17 cellular contexts compared by ENCODE assay signal in genomic region chr17:53353919-53354351, GRCh38.
DNase-seq lines count a peak whose midpoint lies in the region; ATAC-seq and TF ChIP-seq lines count a peak whose summit lies in the region.
"Had no signal": no experiment of that assay in that cellular context is flagged by ENCODE, and none has a peak within 500 bp of the region (broad histone marks: within the 10 kb centered on the region; RNA-seq: fewer than 3 reads in every experiment).

No MANE protein-coding gene starts in this region.

- H3K4me3 Mint-ChIP-seq in WTC11: no peak overlapping the region
- no peak overlapping the region for H3K4me3 Mint-ChIP-seq in activated T-cell treated with anti-CD3 and anti-CD28 coated beads, Interleukin-2, amount 50 U/mL, for 72 hours
- H3K4me3 Mint-ChIP-seq in activated CD4-positive, alpha-beta memory T cell treated with anti-CD3 and anti-CD28 coated beads, Interleukin-2, amount 10 ng/mL, durations not matched to agents 7 days and 5 days: no peak overlapping the region
- H3K4me3 Mint-ChIP-seq: memory B cell; stimulated activated naive B cell treated with anti-CD40 and anti-IgM and Interleukin-4, amounts not matched to agents 10 μg/mL and 1 μg/mL and 100 μg/mL, for 72 hours had no signal

- ATAC-seq in WTC11 (peak; percentile 22; the same call in 1 of the 2 replicates), psoas muscle (no peak), GM21447 (IDR thresholded peaks at IDR 0.05; ENCODE audit: unreplicated experiment) (no peak)
- no peak for ATAC-seq in activated T-cell treated with anti-CD3 and anti-CD28 coated beads, Interleukin-2, amount 50 U/mL, for 72 hours (replicated peaks in 1 of 2)
- ATAC-seq: stimulated activated naive B cell treated with anti-CD40 and anti-IgM and Interleukin-4, amounts not matched to agents 10 μg/mL and 1 μg/mL and 100 μg/mL, for 72 hours had no signal

- H3K27me3 Mint-ChIP-seq in WTC11 (ENCODE audit: low read depth): no peaks in the 10 kb centered on the region; the same call in 1 of the 2 replicates
- no peaks in the 10 kb centered on the region for H3K27me3 Mint-ChIP-seq in activated T-cell treated with anti-CD3 and anti-CD28 coated beads, Interleukin-2, amount 50 U/mL, for 72 hours (ENCODE audit: low read depth)
- H3K27me3 Mint-ChIP-seq in activated CD4-positive, alpha-beta memory T cell treated with anti-CD3 and anti-CD28 coated beads, Interleukin-2, amount 10 ng/mL, durations not matched to agents 7 days and 5 days: no peaks in the 10 kb centered on the region
- H3K27me3 Mint-ChIP-seq: memory B cell; stimulated activated naive B cell treated with anti-CD40 and anti-IgM and Interleukin-4, amounts not matched to agents 10 μg/mL and 1 μg/mL and 100 μg/mL, for 72 hours had no signal

- H3K36me3 Mint-ChIP-seq in WTC11: peaks cover 19% of the 10 kb centered on the region
- H3K36me3 Mint-ChIP-seq in activated T-cell treated with anti-CD3 and anti-CD28 coated beads, Interleukin-2, amount 50 U/mL, for 72 hours (ENCODE audit: insufficient read depth in 2 of 2): no peaks in the 10 kb centered on the region
- H3K36me3 Mint-ChIP-seq in activated CD4-positive, alpha-beta memory T cell treated with anti-CD3 and anti-CD28 coated beads, Interleukin-2, amount 10 ng/mL, durations not matched to agents 7 days and 5 days (ENCODE audit: low read depth): no peaks in the 10 kb centered on the region
- H3K36me3 Mint-ChIP-seq: memory B cell; stimulated activated naive B cell treated with anti-CD40 and anti-IgM and Interleukin-4, amounts not matched to agents 10 μg/mL and 1 μg/mL and 100 μg/mL, for 72 hours had no signal

- CTCF ChIA-PET in WTC11 (lab: Charles Lee): no interaction called here
- CTCF ChIA-PET in activated CD4-positive, alpha-beta memory T cell treated with anti-CD3 and anti-CD28 coated beads, Interleukin-2, amount 10 ng/mL, durations not matched to agents 7 days and 5 days (lab: Charles Lee): no interaction called here

- TF ChIP-seq CTCF in WTC11 (IDR thresholded peaks at IDR 0.05): no peak
- TF ChIP-seq CTCF in psoas muscle (IDR thresholded peaks at IDR 0.05): no peak

- no peaks in the 10 kb centered on the region for H3K36me3 ChIP-seq in psoas muscle (ENCODE audit: insufficient read depth in 1 of 2, low read depth in 1 of 2)
- H3K36me3 ChIP-seq: ascending aorta had no signal

- peak; percentile 63 for DNase-seq in D341Med (ENCODE audit: low spot score)
- peak; percentile 98 for DNase-seq in NCI-H1694 treated with DMSO at 0.1 percent for 48 hours (lab: John Stamatoyannopoulos, UW)
- no peak for DNase-seq in WTC11 (ENCODE audit: low spot score)
- DNase-seq in inferior parietal cortex (ENCODE audit: extremely low spot score): peak; percentile 49
- DNase-seq in activated T-cell treated with anti-CD3 and anti-CD28 coated beads, Interleukin-2, amount 50 U/mL, for 72 hours: no peak
- DNase-seq in psoas muscle: no peak
- DNase-seq in activated CD4-positive, alpha-beta memory T cell treated with anti-CD3 and anti-CD28 coated beads, Interleukin-2, amount 10 ng/mL, durations not matched to agents 7 days and 5 days: no peak
- DNase-seq: activated CD4-positive, CD25-positive, alpha-beta regulatory T cell; activated T-cell treated with anti-CD3 and anti-CD28 coated beads, Interleukin-2, amount 50 U/mL, for 1 hour; DMS53; MV-4-11; NK-92 treated with Interleukin-12 subunit alpha and Interleukin-12 subunit beta, amount 100 ng/mL, for 24 hours; stimulated activated CD4-positive, alpha-beta T cell treated with anti-CD3 and anti-CD28 coated beads, Interleukin-2, amount 100 ng/mL, for 24 hours; stimulated activated naive B cell treated with anti-CD40 and anti-IgM and Interleukin-4, amounts not matched to agents 10 μg/mL and 1 μg/mL and 100 μg/mL, for 72 hours had no signal

- WGBS in psoas muscle, 3 donors: 20 to 24% (median 23%) methylated on average over 3 of the region's 3 CpGs

- POLR2A ChIA-PET in WTC11 (lab: Charles Lee): no interaction called here
- POLR2A ChIA-PET in activated CD4-positive, alpha-beta memory T cell treated with anti-CD3 and anti-CD28 coated beads, Interleukin-2, amount 10 ng/mL, durations not matched to agents 7 days and 5 days (lab: Charles Lee): no interaction called here

- H3K27ac ChIP-seq in psoas muscle: no peak overlapping the region
- H3K27ac ChIP-seq: ascending aorta had no signal

- H3K27ac Mint-ChIP-seq in WTC11: no peak overlapping the region
- H3K27ac Mint-ChIP-seq in activated T-cell treated with anti-CD3 and anti-CD28 coated beads, Interleukin-2, amount 50 U/mL, for 72 hours: no peak overlapping the region
- H3K27ac Mint-ChIP-seq in activated CD4-positive, alpha-beta memory T cell treated with anti-CD3 and anti-CD28 coated beads, Interleukin-2, amount 10 ng/mL, durations not matched to agents 7 days and 5 days: no peak overlapping the region
- H3K27ac Mint-ChIP-seq: memory B cell; stimulated activated naive B cell treated with anti-CD40 and anti-IgM and Interleukin-4, amounts not matched to agents 10 μg/mL and 1 μg/mL and 100 μg/mL, for 72 hours had no signal

- no peaks in the 10 kb centered on the region for H3K9me3 ChIP-seq in psoas muscle
- H3K9me3 ChIP-seq: ascending aorta had no signal

- no peak overlapping the region for H3K4me3 ChIP-seq in psoas muscle
- H3K4me3 ChIP-seq: ascending aorta had no signal

- H3K9me3 Mint-ChIP-seq in WTC11: peaks cover 43% of the 10 kb centered on the region
- peaks cover 4 to 10% of the 10 kb centered on the region in 2 donors for H3K9me3 Mint-ChIP-seq in activated T-cell treated with anti-CD3 and anti-CD28 coated beads, Interleukin-2, amount 50 U/mL, for 72 hours
- H3K9me3 Mint-ChIP-seq in activated CD4-positive, alpha-beta memory T cell treated with anti-CD3 and anti-CD28 coated beads, Interleukin-2, amount 10 ng/mL, durations not matched to agents 7 days and 5 days: peaks cover 20% of the 10 kb centered on the region

- H3K4me1 Mint-ChIP-seq in WTC11: peaks cover 15% of the 10 kb centered on the region
- H3K4me1 Mint-ChIP-seq in activated T-cell treated with anti-CD3 and anti-CD28 coated beads, Interleukin-2, amount 50 U/mL, for 72 hours (ENCODE audit: low read depth): no peaks in the 10 kb centered on the region
- H3K4me1 Mint-ChIP-seq in activated CD4-positive, alpha-beta memory T cell treated with anti-CD3 and anti-CD28 coated beads, Interleukin-2, amount 10 ng/mL, durations not matched to agents 7 days and 5 days: no peaks in the 10 kb centered on the region
- H3K4me1 Mint-ChIP-seq: memory B cell; stimulated activated naive B cell treated with anti-CD40 and anti-IgM and Interleukin-4, amounts not matched to agents 10 μg/mL and 1 μg/mL and 100 μg/mL, for 72 hours had no signal

- H3K4me1 ChIP-seq in psoas muscle: no peaks in the 10 kb centered on the region
- H3K4me1 ChIP-seq: ascending aorta had no signal

- intact Hi-C loops in psoas muscle (cut with DNase I): no loop called here

- H3K27me3 ChIP-seq in psoas muscle (ENCODE audit: insufficient read depth in 3 of 3, low read length in 2 of 3): no peaks in the 10 kb centered on the region
- H3K27me3 ChIP-seq: ascending aorta had no signal

TF ChIP-seq in WTC11, 78 proteins besides CTCF, POLR2A, EP300 and RAD21:
- TF ChIP-seq CREM (CRISPR knock-in tag; IDR thresholded peaks at IDR 0.05) (no peak), ZBTB21 (CRISPR knock-in tag; IDR thresholded peaks at IDR 0.05; ENCODE audit: borderline replicate concordance) (no peak), FOXP1 (CRISPR knock-in tag; IDR thresholded peaks at IDR 0.05; ENCODE audit: borderline replicate concordance) (no peak)

Comparison
In these comparisons a context has a peak if more than half of its experiments do, and no peak if none do; other contexts are left out.
1. DNase-seq: peak in D341Med (single experiment), NCI-H1694 treated with DMSO at 0.1 percent for 48 hours (single experiment) and inferior parietal cortex (single experiment); none in WTC11 (single experiment), activated T-cell treated with anti-CD3 and anti-CD28 coated beads, Interleukin-2, amount 50 U/mL, for 72 hours (0 of 2), psoas muscle (0 of 2) and activated CD4-positive, alpha-beta memory T cell treated with anti-CD3 and anti-CD28 coated beads, Interleukin-2, amount 10 ng/mL, durations not matched to agents 7 days and 5 days (single experiment).